Comparison of ENCODE assay signal across 8 cellular contexts in the genomic region with DNA sequence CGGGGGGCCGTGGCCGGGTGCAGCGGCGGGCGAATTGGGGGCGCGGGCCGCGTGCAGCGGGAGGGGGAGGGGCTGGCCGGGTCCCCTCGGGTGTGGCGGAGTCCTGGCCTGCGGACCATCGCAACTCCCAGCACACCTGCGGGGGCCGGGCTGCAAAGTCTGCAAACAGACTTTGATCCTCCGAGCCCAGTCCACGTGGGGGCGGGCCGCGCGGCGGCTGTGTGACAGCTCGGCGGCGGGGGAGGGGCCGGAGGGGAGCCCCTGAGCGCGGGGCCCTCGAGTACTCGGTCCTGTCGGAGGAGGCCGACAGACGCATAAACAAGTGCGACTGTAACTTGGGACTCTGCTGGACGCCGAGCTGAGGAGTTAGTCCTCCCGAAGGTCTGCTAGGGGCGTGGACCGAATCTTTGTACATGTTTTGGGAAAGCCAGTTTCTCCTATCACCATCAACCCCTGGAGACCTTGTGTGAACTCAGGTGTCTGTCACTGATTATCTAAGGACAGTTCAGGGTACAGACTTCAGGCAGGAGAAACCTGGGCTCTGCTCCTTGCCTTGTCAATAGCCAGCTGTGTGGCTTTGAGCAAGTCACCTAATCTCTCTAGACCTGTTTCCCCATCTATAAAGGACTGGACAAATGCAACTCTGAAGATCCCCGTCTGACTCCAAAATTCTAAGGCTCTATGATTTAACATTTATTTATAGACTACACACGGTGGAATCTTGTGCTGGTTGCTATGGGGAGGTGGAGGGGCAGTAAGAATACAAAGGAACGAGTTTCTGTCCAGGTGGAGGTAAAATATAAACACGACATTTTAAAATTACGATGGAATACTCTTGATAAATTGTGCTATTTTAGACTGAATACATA. TPM values are rescaled to one million over a fixed set of nuclear protein-coding genes. Genes with fewer than 3 reads are reported as not detected.
DNase-seq lines count a peak whose midpoint lies in the region; ATAC-seq and TF ChIP-seq lines count a peak whose summit lies in the region.

No MANE protein-coding gene starts in this region.

- no peak for TF ChIP-seq EP300 in upper lobe of left lung (IDR thresholded peaks at IDR 0.05)

- H3K4me1 Mint-ChIP-seq in memory B cell, result peaks cover 16% of the 10 kb centered on the region

- peaks cover 0 to 6% (median 0%) of the 10 kb centered on the region in 4 donors for H3K36me3 ChIP-seq in upper lobe of left lung

- no peaks in the 10 kb centered on the region for H3K27me3 Mint-ChIP-seq in memory B cell

- DNase-seq in NCI-H345 (lab: John Stamatoyannopoulos, UW) (peak; percentile 78), NCI-H345 treated with DMSO at 0.1 percent for 48 hours (lab: John Stamatoyannopoulos, UW; ENCODE audit: unreplicated experiment) (no peak), HT1080 (ENCODE audit: low read depth) (peak; percentile 36), RKO (ENCODE audit: low spot score) (peak; percentile 70), choroid plexus epithelial cell (ENCODE audit: low read depth) (no peak), memory B cell (ENCODE audit: low spot score in 2 of 2) (no peak), upper lobe of left lung (peak in 1 of 2 donors; percentile 83)

- peak overlapping the region; percentile 64 for H3K27ac Mint-ChIP-seq in memory B cell

- H3K27me3 ChIP-seq in upper lobe of left lung, result no peaks in the 10 kb centered on the region

- TF ChIP-seq CTCF in choroid plexus epithelial cell (conservative IDR thresholded peaks at IDR 0.05; ENCODE audit: low read depth, low read length) (no peak), upper lobe of left lung (IDR thresholded peaks at IDR 0.05) (no peak)

- H3K9me3 Mint-ChIP-seq in memory B cell, result no peaks in the 10 kb centered on the region

- H3K27ac ChIP-seq in upper lobe of left lung, result peak overlapping the region; percentile 91 to 97 (median 94)

- no peaks in the 10 kb centered on the region for H3K36me3 Mint-ChIP-seq in memory B cell

- ATAC-seq in GM21528 (IDR thresholded peaks at IDR 0.05; ENCODE audit: low FRiP score, unreplicated experiment) (peak; percentile 40), memory B cell (ENCODE audit: low read depth) (peak; percentile 50), upper lobe of left lung (ENCODE audit: low FRiP score in 2 of 2) (peak; percentile 31 to 56)

- TF ChIP-seq POLR2A in upper lobe of left lung (IDR thresholded peaks at IDR 0.05), result no peak

- H3K4me1 ChIP-seq in upper lobe of left lung, result peaks cover 10 to 37% (median 17%) of the 10 kb centered on the region in 4 donors

- H3K4me3 ChIP-seq in choroid plexus epithelial cell (ENCODE audit: low read depth, low read length), result peak overlapping the region; percentile 63
- H3K4me3 ChIP-seq in upper lobe of left lung, result peak overlapping the region; percentile 53 to 91 (median 71)

- peak overlapping the region; percentile 82 for H3K4me3 Mint-ChIP-seq in memory B cell

- WGBS in upper lobe of left lung, 2 donors, result 12 to 14% methylated on average over 21 to 22 of the region's 47 CpGs

- no peaks in the 10 kb centered on the region for H3K9me3 ChIP-seq in upper lobe of left lung

RNA-seq across cellular contexts. Expression of a gene that starts 0.7 kb away (rescaled TPM):
- total RNA-seq in HT1080 (2014; rRNA removed; shearing (Covaris generic)), result 15.1 and 23.5 TPM in 2 replicates
- 6.6 and 7.5 TPM in 2 replicates for polyA plus RNA-seq in HT1080 (2015; cell fraction: cytosol; rRNA removed)
- 12.6 and 14.3 TPM in 2 replicates for polyA plus RNA-seq in HT1080 (2015; cell fraction: nucleus; rRNA removed)
- total RNA-seq in upper lobe of left lung, result 10 to 100 TPM in 4 of 6 donors, 1 to 10 TPM in 2; 3.1 to 19.2 (median 13.2) TPM

Comparison
In these comparisons a context has a peak if more than half of its experiments do, and no peak if none do; other contexts are left out.
1. DNase-seq: peak in NCI-H345 (single experiment), HT1080 (single experiment) and RKO (single experiment); none in NCI-H345 treated with DMSO at 0.1 percent for 48 hours (single experiment), choroid plexus epithelial cell (single experiment) and memory B cell (0 of 2).
2. Peak in every context shown above with its lines, with median percentiles within 50 percentile points of each other: ATAC-seq.